In genomic region chr7:24388212-24388611, GRCh38 we compare ENCODE assay signal across 3 cellular contexts.
"Had no signal": no experiment of that assay in that cellular context is flagged by ENCODE, and none has a peak within 500 bp of the region (broad histone marks: within the 10 kb centered on the region; RNA-seq: fewer than 3 reads in every experiment).

No MANE protein-coding gene starts in this region.

- DNase-seq: H9, HCEC 1CT, KBM-7 had no signal
